9 cellular contexts compared by ENCODE assay signal in the genomic region with DNA sequence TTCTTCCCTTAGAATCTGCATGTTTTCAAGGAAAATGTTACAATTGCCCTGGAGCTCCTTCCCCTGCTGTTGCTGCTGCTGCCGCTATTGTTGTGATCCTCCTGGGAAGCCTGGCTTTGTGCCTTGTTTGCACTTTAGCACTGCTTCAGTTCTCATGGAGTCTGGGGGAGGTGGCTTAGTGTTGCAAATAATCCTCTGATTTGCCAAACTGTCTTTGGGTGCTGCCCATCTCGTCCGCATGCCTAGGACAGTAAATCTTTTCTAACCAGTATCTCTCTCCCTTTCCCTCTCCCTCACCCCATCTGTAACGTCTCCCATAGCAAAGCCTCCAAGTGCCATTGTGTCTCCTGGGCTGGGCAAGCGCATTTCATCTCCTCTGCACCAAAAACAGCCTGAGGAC. TPM values are rescaled to one million over a fixed set of nuclear protein-coding genes. Genes with fewer than 3 reads are reported as not detected.
DNase-seq lines count a peak whose midpoint lies in the region; ATAC-seq and TF ChIP-seq lines count a peak whose summit lies in the region.
"Had no signal": no experiment of that assay in that cellular context is flagged by ENCODE, and none has a peak within 500 bp of the region (broad histone marks: within the 10 kb centered on the region; RNA-seq: fewer than 3 reads in every experiment).

No MANE protein-coding gene starts in this region.

- intact Hi-C loops in natural killer cell (cut with micrococcal nuclease) = no loop called here
- intact Hi-C loops in esophagus squamous epithelium (cut with DNase I) = no loop called here

- H3K4me3 Mint-ChIP-seq in natural killer cell = no peak overlapping the region

- TF ChIP-seq POLR2A in esophagus squamous epithelium (IDR thresholded peaks at IDR 0.05) = no peak

- H3K9me3 ChIP-seq in esophagus squamous epithelium = no peaks in the 10 kb centered on the region
- H3K9me3 ChIP-seq: Peyer's patch had no signal

- no peaks in the 10 kb centered on the region for H3K36me3 Mint-ChIP-seq in natural killer cell

- TF ChIP-seq CTCF in natural killer cell (IDR thresholded peaks at IDR 0.05) = no peak
- TF ChIP-seq CTCF in omental fat pad (IDR thresholded peaks at IDR 0.05) = no peak
- no peak for TF ChIP-seq CTCF in esophagus squamous epithelium (IDR thresholded peaks at IDR 0.05)

- ATAC-seq in natural killer cell (no peak), GM21515 (IDR thresholded peaks at IDR 0.05; ENCODE audit: unreplicated experiment) (no peak), omental fat pad (ENCODE audit: low FRiP score) (no peak)

- H3K4me1 Mint-ChIP-seq in natural killer cell = peaks cover 9 to 10% of the 10 kb centered on the region in 2 donors

- H3K27ac ChIP-seq in esophagus squamous epithelium = no peak overlapping the region
- H3K27ac ChIP-seq: Peyer's patch had no signal

- peaks cover 0 to 14% of the 10 kb centered on the region in 2 donors for H3K27me3 Mint-ChIP-seq in natural killer cell (ENCODE audit: low read depth in 2 of 2)

- H3K36me3 ChIP-seq in esophagus squamous epithelium = no peaks in the 10 kb centered on the region
- H3K36me3 ChIP-seq: Peyer's patch had no signal

- H3K4me1 ChIP-seq in esophagus squamous epithelium = peaks cover 0 to 18% (median 7%) of the 10 kb centered on the region in 3 donors
- H3K4me1 ChIP-seq: Peyer's patch had no signal

- no peaks in the 10 kb centered on the region for H3K27me3 ChIP-seq in esophagus squamous epithelium
- H3K27me3 ChIP-seq: Peyer's patch had no signal

- WGBS in esophagus squamous epithelium, 2 donors = 40 to 46% methylated on average over 5 of the region's 5 CpGs

- peak; percentile 83 for DNase-seq in DMS 273 (lab: John Stamatoyannopoulos, UW; ENCODE audit: unreplicated experiment)
- DNase-seq in NCI-H2081 (lab: John Stamatoyannopoulos, UW) = peak; percentile 74 to 84
- peak; percentile 67 for DNase-seq in brain pericyte (ENCODE audit: low read depth, low spot score)
- DNase-seq in myocyte (ENCODE audit: low read depth) = peak; percentile 72
- DNase-seq in natural killer cell = no peak
- no peak for DNase-seq in omental fat pad (ENCODE audit: low spot score)
- DNase-seq in esophagus squamous epithelium (lab: John Stamatoyannopoulos, UW) = no peak
- DNase-seq: Peyer's patch had no signal

- H3K9me3 Mint-ChIP-seq in natural killer cell = no peaks in the 10 kb centered on the region

- no peak overlapping the region for H3K27ac Mint-ChIP-seq in natural killer cell

- no peak overlapping the region for H3K4me3 ChIP-seq in esophagus squamous epithelium
- H3K4me3 ChIP-seq: Peyer's patch had no signal

RNA-seq across cellular contexts. Expression of a gene that starts 30.3 kb away (rescaled TPM):
- total RNA-seq in myocyte (not detected in 2 replicates), natural killer cell (not detected), omental fat pad (not detected), esophagus squamous epithelium (not detected)
- not detected for polyA plus RNA-seq in myocyte (2012)
- total RNA-seq: Peyer's patch had no signal

Comparison
In these comparisons a context has a peak if more than half of its experiments do, and no peak if none do; other contexts are left out.
1. DNase-seq: peak in DMS 273 (single experiment), NCI-H2081 (2 of 2), brain pericyte (single experiment) and myocyte (single experiment); none in natural killer cell (single experiment), omental fat pad (single experiment) and esophagus squamous epithelium (single experiment).